ENCODE assay signal across 6 cellular contexts in genomic region chr3:3634326-3634725, GRCh38.
"Had no signal": no experiment of that assay in that cellular context is flagged by ENCODE, and none has a peak within 500 bp of the region (broad histone marks: within the 10 kb centered on the region; RNA-seq: fewer than 3 reads in every experiment).

No MANE protein-coding gene starts in this region.

- H3K36me3 Mint-ChIP-seq: IgD-negative memory B cell had no signal

- H3K27ac ChIP-seq: HL-60 had no signal

- H3K4me1 Mint-ChIP-seq: IgD-negative memory B cell had no signal

- H3K4me3 Mint-ChIP-seq: IgD-negative memory B cell had no signal

- H3K27ac Mint-ChIP-seq: IgD-negative memory B cell had no signal

- H3K4me3 ChIP-seq: K562 had no signal

- H3K27me3 Mint-ChIP-seq: IgD-negative memory B cell had no signal

- DNase-seq: IMR-90, KBM-7, KG1 had no signal
